8 cellular contexts compared by ENCODE assay signal in genomic region chr19:5855151-5855550, GRCh38. TPM values are rescaled to one million over a fixed set of nuclear protein-coding genes. Genes with fewer than 3 reads are reported as not detected.
"Had no signal": no experiment of that assay in that cellular context is flagged by ENCODE, and none has a peak within 500 bp of the region (broad histone marks: within the 10 kb centered on the region; RNA-seq: fewer than 3 reads in every experiment).

No MANE protein-coding gene starts in this region.

RNA-seq across cellular contexts. Expression of gene FUT3, which starts 3.9 kb away (rescaled TPM):
- total RNA-seq: LHCN-M2, NCI-H460, Right ventricle myocardium inferior, RPMI7951 had no signal

RNA-seq across cellular contexts. Expression of gene FUT5, which starts 15.2 kb away (rescaled TPM):
- total RNA-seq: LHCN-M2, MCF 10A, NCI-H460, PC-9, Right ventricle myocardium inferior, RPMI7951, SK-MEL-5 had no signal

RNA-seq across cellular contexts. Expression of gene FUT6, which starts 15.6 kb away (rescaled TPM):
- total RNA-seq: LHCN-M2, MCF 10A, NCI-H460, OCI-LY7, Right ventricle myocardium inferior, RPMI7951, SK-MEL-5 had no signal
